Comparison of ENCODE assay signal across 1 cellular context in the genomic region with DNA sequence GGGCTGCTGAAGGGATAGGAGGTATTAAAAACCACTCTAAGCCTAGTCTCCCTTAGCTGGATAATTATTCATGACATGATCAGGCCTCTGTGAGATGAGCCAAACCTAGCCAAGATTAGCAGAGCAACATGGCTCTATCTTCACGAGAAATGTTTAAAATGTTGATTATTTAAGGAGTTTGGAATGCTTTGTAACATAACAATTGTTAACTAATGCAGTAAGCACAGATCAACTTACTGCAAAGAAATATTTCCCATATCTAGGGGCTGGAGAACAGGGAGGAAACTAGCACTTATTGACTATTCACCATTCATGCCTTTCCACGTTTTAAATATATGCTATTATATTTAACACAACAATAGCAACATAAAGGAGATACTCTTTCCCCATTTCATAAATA.
TF ChIP-seq lines count a peak whose summit lies in the region.

No MANE protein-coding gene starts in this region.

TF ChIP-seq in IMR-90, 13 proteins besides CTCF, POLR2A, EP300 and RAD21 (continued from another document):
- TF ChIP-seq, protein P1, sequence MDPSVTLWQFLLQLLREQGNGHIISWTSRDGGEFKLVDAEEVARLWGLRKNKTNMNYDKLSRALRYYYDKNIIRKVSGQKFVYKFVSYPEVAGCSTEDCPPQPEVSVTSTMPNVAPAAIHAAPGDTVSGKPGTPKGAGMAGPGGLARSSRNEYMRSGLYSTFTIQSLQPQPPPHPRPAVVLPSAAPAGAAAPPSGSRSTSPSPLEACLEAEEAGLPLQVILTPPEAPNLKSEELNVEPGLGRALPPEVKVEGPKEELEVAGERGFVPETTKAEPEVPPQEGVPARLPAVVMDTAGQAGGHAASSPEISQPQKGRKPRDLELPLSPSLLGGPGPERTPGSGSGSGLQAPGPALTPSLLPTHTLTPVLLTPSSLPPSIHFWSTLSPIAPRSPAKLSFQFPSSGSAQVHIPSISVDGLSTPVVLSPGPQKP (IDR thresholded peaks at IDR 0.05; ENCODE audit: borderline replicate concordance, low read depth, low read length) = no peak
- no peak for TF ChIP-seq BHLHE40 (IDR thresholded peaks at IDR 0.05; ENCODE audit: low read depth, low read length)
- TF ChIP-seq RFX5 (IDR thresholded peaks at IDR 0.05; ENCODE audit: low read depth, low read length) = no peak
- no peak for TF ChIP-seq RCOR1 (IDR thresholded peaks at IDR 0.05; ENCODE audit: insufficient replicate concordance, low read length)
- no peak for TF ChIP-seq MAZ (IDR thresholded peaks at IDR 0.05; ENCODE audit: borderline replicate concordance, low read depth, low read length)
- no peak for TF ChIP-seq MXI1 (IDR thresholded peaks at IDR 0.05; ENCODE audit: borderline replicate concordance, low read depth, low read length)
- no peak for TF ChIP-seq FOS (IDR thresholded peaks at IDR 0.05; ENCODE audit: low read depth, low read length)
- no peak for TF ChIP-seq CHD1 (IDR thresholded peaks at IDR 0.05; ENCODE audit: low read depth, low read length)
- no peak for TF ChIP-seq MAFK (IDR thresholded peaks at IDR 0.05; ENCODE audit: low read depth, low read length)
